In the genomic region with DNA sequence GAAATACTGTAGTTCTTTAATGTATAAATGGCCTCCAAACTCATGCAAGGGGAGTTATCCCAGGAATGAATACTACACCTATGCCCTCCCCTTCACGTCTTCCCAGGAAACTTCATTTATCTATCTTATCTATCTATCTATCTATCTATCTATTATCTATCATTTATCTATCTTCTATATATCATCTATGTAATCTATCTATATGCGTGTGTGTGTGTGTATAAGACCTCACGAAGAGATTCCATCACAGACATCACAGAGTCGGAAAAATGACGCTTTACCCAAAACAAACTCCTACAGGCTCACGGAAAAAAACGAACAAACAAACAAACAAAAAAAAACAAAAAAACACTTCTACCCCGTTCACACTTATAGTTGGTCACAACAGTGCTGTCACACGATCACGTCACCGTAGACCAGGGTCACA, we compare ENCODE assay signal across 8 cellular contexts. TPM values are rescaled to one million over a fixed set of nuclear protein-coding genes. Genes with fewer than 3 reads are reported as not detected.
A peak's percentile ranks its signal among the peaks of the same experiment; 100 is the strongest.
DNase-seq lines count a peak whose midpoint lies in the region; ATAC-seq and TF ChIP-seq lines count a peak whose summit lies in the region.

No MANE protein-coding gene starts in this region.

- intact Hi-C loops in left ventricle myocardium superior (cut with micrococcal nuclease), result no loop called here

- in situ Hi-C loops in GM13977 (cut with MboI; ENCODE audit: low pct_unique_long_range_greater_than_20kb, low sequenced_read_pairs, unreplicated experiment), result no loop called here

- peaks cover 0 to 23% of the 10 kb centered on the region in 2 donors for H3K9me3 ChIP-seq in right atrium auricular region
- no peaks in the 10 kb centered on the region for H3K9me3 ChIP-seq in mucosa of stomach (ENCODE audit: control insufficient read depth, low read length)

- peak overlapping the region; percentile 83 to 86 for H3K27ac ChIP-seq in right atrium auricular region

- DNase-seq in right atrium auricular region (ENCODE audit: low spot score) (no peak), left ventricle myocardium superior (no peak), cardiac fibroblast (ENCODE audit: low read depth in 2 of 2) (no peak), SIG-M5 (lab: John Stamatoyannopoulos, UW) (no peak), GM13977 (ENCODE audit: low spot score) (no peak), LoVo (ENCODE audit: low spot score) (no peak)

- TF ChIP-seq CTCF in right atrium auricular region (IDR thresholded peaks at IDR 0.05) (no peak), cardiac fibroblast (IDR thresholded peaks at IDR 0.05; ENCODE audit: low read depth, low read length) (no peak), GM13977 (IDR thresholded peaks at IDR 0.05; ENCODE audit: extremely low read depth, insufficient read depth, missing control alignments) (no peak)

- H3K4me3 ChIP-seq in right atrium auricular region, result peak overlapping the region; percentile 85 to 89
- peak overlapping the region; percentile 89 to 98 for H3K4me3 ChIP-seq in cardiac fibroblast (replicated peaks in 1 of 2; ENCODE audit: low read depth in 2 of 2, low read length in 2 of 2)
- H3K4me3 ChIP-seq in mucosa of stomach (ENCODE audit: low read length), result peak overlapping the region; percentile 97

- H3K36me3 ChIP-seq in right atrium auricular region (peaks cover 30% of the 10 kb centered on the region), mucosa of stomach (ENCODE audit: control insufficient read depth, insufficient read depth, low read length) (no peaks in the 10 kb centered on the region)

- H3K27me3 ChIP-seq in right atrium auricular region (no peaks in the 10 kb centered on the region), mucosa of stomach (ENCODE audit: control insufficient read depth, insufficient read depth, low read length) (no peaks in the 10 kb centered on the region)

- no peak for ATAC-seq in left ventricle myocardium superior
- no peak for ATAC-seq in GM18907 (IDR thresholded peaks at IDR 0.05; ENCODE audit: unreplicated experiment)

- H3K4me1 ChIP-seq in right atrium auricular region (peaks cover 0 to 18% of the 10 kb centered on the region in 2 donors), mucosa of stomach (ENCODE audit: control insufficient read depth, insufficient read depth, low read length) (peaks cover 15% of the 10 kb centered on the region)

- H3K9ac ChIP-seq in mucosa of stomach (ENCODE audit: low read length), result peak overlapping the region; percentile 95

RNA-seq across cellular contexts. Expression of a gene that starts 0.5 kb away (rescaled TPM):
- total RNA-seq in right atrium auricular region, result 10 to 100 TPM; 10.8 to 11.5 TPM
- 16.9 TPM for total RNA-seq in left ventricle myocardium superior

RNA-seq across cellular contexts. Expression of a gene that starts 32.5 kb away (rescaled TPM):
- 10 to 100 TPM in 1 of 2 donors, 1 to 10 TPM in 1; 9.8 to 11.9 TPM for total RNA-seq in right atrium auricular region
- total RNA-seq in left ventricle myocardium superior, result 17.4 TPM

RNA-seq across cellular contexts. Expression of a gene that starts 44.5 kb away (rescaled TPM):
- total RNA-seq in right atrium auricular region (1 to 10 TPM; 5.2 to 9.6 TPM), left ventricle myocardium superior (7.5 TPM)
